Comparison of ENCODE assay signal across 10 cellular contexts in the genomic region with DNA sequence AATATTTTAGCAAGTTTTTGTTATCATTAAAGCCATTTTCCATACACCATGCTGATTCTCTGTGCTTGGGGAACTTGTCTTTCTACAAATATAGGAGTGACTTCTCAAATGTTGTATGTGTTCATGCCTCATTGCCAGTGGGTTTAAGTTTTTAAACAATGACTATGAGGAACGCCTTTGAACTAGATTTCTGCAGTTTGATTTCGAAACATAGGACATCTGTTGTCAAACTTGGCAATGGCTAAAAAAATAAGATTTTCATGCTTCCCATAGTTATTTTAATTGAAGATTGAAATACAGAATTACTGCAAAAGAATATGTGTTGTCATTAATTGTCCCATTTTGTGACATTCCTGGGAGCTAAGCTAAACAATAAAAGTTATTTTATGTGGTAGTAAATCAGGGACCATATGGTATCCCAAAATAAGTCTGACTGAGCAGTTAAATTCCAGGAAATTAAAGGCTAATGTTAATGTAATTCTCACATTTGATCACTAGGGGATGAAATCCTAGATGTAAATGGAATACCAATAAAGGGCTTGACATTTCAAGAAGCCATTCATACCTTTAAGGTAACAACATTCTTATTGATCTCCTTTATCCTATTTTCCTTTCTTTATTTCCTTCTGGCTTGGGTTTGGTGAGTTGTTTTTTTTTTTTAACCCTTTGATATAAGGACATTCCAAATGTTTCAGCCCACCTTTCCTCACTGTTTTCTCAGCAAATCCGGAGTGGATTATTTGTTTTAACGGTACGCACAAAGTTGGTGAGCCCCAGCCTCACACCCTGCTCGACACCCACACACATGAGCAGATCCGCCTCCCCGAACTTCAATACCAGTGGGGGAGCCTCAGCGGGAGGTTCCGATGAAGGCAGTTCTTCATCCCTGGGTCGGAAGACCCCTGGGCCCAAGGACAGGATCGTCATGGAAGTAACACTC.
DNase-seq lines count a peak whose midpoint lies in the region; ATAC-seq and TF ChIP-seq lines count a peak whose summit lies in the region.
"Had no signal": no experiment of that assay in that cellular context is flagged by ENCODE, and none has a peak within 500 bp of the region (broad histone marks: within the 10 kb centered on the region; RNA-seq: fewer than 3 reads in every experiment).

No MANE protein-coding gene starts in this region.

- H3K27ac Mint-ChIP-seq in natural killer cell, result no peak overlapping the region
- H3K27ac Mint-ChIP-seq in natural killer cell treated with Interleukin-12 subunit alpha and Interleukin-12 subunit beta and Interleukin-15 and Interleukin-18, amount 100 ng/mL, for 72 hours, result no peak overlapping the region
- no peak overlapping the region for H3K27ac Mint-ChIP-seq in activated naive CD4-positive, alpha-beta T cell treated with anti-CD3 and anti-CD28 coated beads for 36 hours
- no peak overlapping the region for H3K27ac Mint-ChIP-seq in effector memory CD8-positive, alpha-beta T cell
- H3K27ac Mint-ChIP-seq: immature natural killer cell had no signal

- H3K27me3 Mint-ChIP-seq in natural killer cell (ENCODE audit: low read depth in 2 of 2), result no peaks in the 10 kb centered on the region
- H3K27me3 Mint-ChIP-seq in natural killer cell treated with Interleukin-12 subunit alpha and Interleukin-12 subunit beta and Interleukin-15 and Interleukin-18, amount 100 ng/mL, for 72 hours, result no peaks in the 10 kb centered on the region
- H3K27me3 Mint-ChIP-seq in activated naive CD4-positive, alpha-beta T cell treated with anti-CD3 and anti-CD28 coated beads for 36 hours (ENCODE audit: low read depth), result no peaks in the 10 kb centered on the region
- peaks cover 0 to 8% of the 10 kb centered on the region in 2 donors for H3K27me3 Mint-ChIP-seq in effector memory CD8-positive, alpha-beta T cell

- ATAC-seq in natural killer cell, result no peak
- no peak for ATAC-seq in natural killer cell treated with Interleukin-12 subunit alpha and Interleukin-12 subunit beta and Interleukin-15 and Interleukin-18, amount 100 ng/mL, for 72 hours
- ATAC-seq in effector memory CD8-positive, alpha-beta T cell (replicated peaks), result no peak

- TF ChIP-seq CTCF in natural killer cell (IDR thresholded peaks at IDR 0.05), result peak; percentile 22

- DNase-seq in natural killer cell, result no peak
- no peak for DNase-seq in natural killer cell treated with Interleukin-12 subunit alpha and Interleukin-12 subunit beta and Interleukin-15 and Interleukin-18, amount 100 ng/mL, for 72 hours (ENCODE audit: low spot score)
- peak; percentile 8 for DNase-seq in OCI-M1 (lab: John Stamatoyannopoulos, UW)
- peak; percentile 76 for DNase-seq in fibroblast of peridontal ligament (ENCODE audit: extremely low read depth)
- DNase-seq in OCI-M2 (lab: John Stamatoyannopoulos, UW; ENCODE audit: unreplicated experiment), result no peak
- no peak for DNase-seq in activated naive CD4-positive, alpha-beta T cell treated with anti-CD3 and anti-CD28 coated beads for 36 hours
- no peak for DNase-seq in effector memory CD8-positive, alpha-beta T cell
- no peak for DNase-seq in T-helper 2 cell
- DNase-seq: immature natural killer cell; stimulated activated CD8-positive, alpha-beta memory T cell treated with anti-CD3 and anti-CD28 coated beads, Interleukin-4, amount 100 ng/mL, for 48 hours had no signal

- no peaks in the 10 kb centered on the region for H3K9me3 Mint-ChIP-seq in natural killer cell
- H3K9me3 Mint-ChIP-seq in natural killer cell treated with Interleukin-12 subunit alpha and Interleukin-12 subunit beta and Interleukin-15 and Interleukin-18, amount 100 ng/mL, for 72 hours, result no peaks in the 10 kb centered on the region
- no peaks in the 10 kb centered on the region for H3K9me3 Mint-ChIP-seq in activated naive CD4-positive, alpha-beta T cell treated with anti-CD3 and anti-CD28 coated beads for 36 hours
- no peaks in the 10 kb centered on the region for H3K9me3 Mint-ChIP-seq in effector memory CD8-positive, alpha-beta T cell
- H3K9me3 Mint-ChIP-seq: immature natural killer cell had no signal

- CTCF ChIA-PET in activated naive CD4-positive, alpha-beta T cell treated with anti-CD3 and anti-CD28 coated beads for 36 hours (lab: Charles Lee), result interaction anchor here (0.7 to 1.6 kb wide), 3 partner anchors 19 to 327 kb away, joined by 4 to 7 read pairs (median 4); no protein-coding TSS in a partner anchor

- H3K4me1 Mint-ChIP-seq in natural killer cell, result no peaks in the 10 kb centered on the region
- H3K4me1 Mint-ChIP-seq in natural killer cell treated with Interleukin-12 subunit alpha and Interleukin-12 subunit beta and Interleukin-15 and Interleukin-18, amount 100 ng/mL, for 72 hours (ENCODE audit: low read depth in 2 of 2), result no peaks in the 10 kb centered on the region
- no peaks in the 10 kb centered on the region for H3K4me1 Mint-ChIP-seq in activated naive CD4-positive, alpha-beta T cell treated with anti-CD3 and anti-CD28 coated beads for 36 hours (ENCODE audit: low read depth)
- no peaks in the 10 kb centered on the region for H3K4me1 Mint-ChIP-seq in effector memory CD8-positive, alpha-beta T cell (ENCODE audit: low read depth in 2 of 2)
- H3K4me1 Mint-ChIP-seq: immature natural killer cell had no signal

- no peaks in the 10 kb centered on the region for H3K36me3 Mint-ChIP-seq in natural killer cell
- no peaks in the 10 kb centered on the region for H3K36me3 Mint-ChIP-seq in natural killer cell treated with Interleukin-12 subunit alpha and Interleukin-12 subunit beta and Interleukin-15 and Interleukin-18, amount 100 ng/mL, for 72 hours
- no peaks in the 10 kb centered on the region for H3K36me3 Mint-ChIP-seq in activated naive CD4-positive, alpha-beta T cell treated with anti-CD3 and anti-CD28 coated beads for 36 hours (ENCODE audit: low read depth)
- H3K36me3 Mint-ChIP-seq in effector memory CD8-positive, alpha-beta T cell (ENCODE audit: insufficient read depth), result no peaks in the 10 kb centered on the region
- H3K36me3 Mint-ChIP-seq: immature natural killer cell had no signal

- H3K4me3 Mint-ChIP-seq in natural killer cell, result no peak overlapping the region
- no peak overlapping the region for H3K4me3 Mint-ChIP-seq in natural killer cell treated with Interleukin-12 subunit alpha and Interleukin-12 subunit beta and Interleukin-15 and Interleukin-18, amount 100 ng/mL, for 72 hours
- no peak overlapping the region for H3K4me3 Mint-ChIP-seq in activated naive CD4-positive, alpha-beta T cell treated with anti-CD3 and anti-CD28 coated beads for 36 hours
- no peak overlapping the region for H3K4me3 Mint-ChIP-seq in effector memory CD8-positive, alpha-beta T cell
- H3K4me3 Mint-ChIP-seq: immature natural killer cell had no signal

- intact Hi-C loops in natural killer cell (cut with micrococcal nuclease), result no loop called here
- intact Hi-C loops in activated naive CD4-positive, alpha-beta T cell treated with anti-CD3 and anti-CD28 coated beads for 36 hours (cut with micrococcal nuclease), result no loop called here

Comparison
In these comparisons a context has a peak if more than half of its experiments do, and no peak if none do; other contexts are left out.
1. DNase-seq: peak in OCI-M1 (single experiment) and fibroblast of peridontal ligament (single experiment); none in natural killer cell (single experiment), natural killer cell treated with Interleukin-12 subunit alpha and Interleukin-12 subunit beta and Interleukin-15 and Interleukin-18, amount 100 ng/mL, for 72 hours (single experiment), OCI-M2 (single experiment), activated naive CD4-positive, alpha-beta T cell treated with anti-CD3 and anti-CD28 coated beads for 36 hours (single experiment), effector memory CD8-positive, alpha-beta T cell (0 of 3) and T-helper 2 cell (0 of 5).